ENCODE assay signal across 14 cellular contexts in the genomic region with DNA sequence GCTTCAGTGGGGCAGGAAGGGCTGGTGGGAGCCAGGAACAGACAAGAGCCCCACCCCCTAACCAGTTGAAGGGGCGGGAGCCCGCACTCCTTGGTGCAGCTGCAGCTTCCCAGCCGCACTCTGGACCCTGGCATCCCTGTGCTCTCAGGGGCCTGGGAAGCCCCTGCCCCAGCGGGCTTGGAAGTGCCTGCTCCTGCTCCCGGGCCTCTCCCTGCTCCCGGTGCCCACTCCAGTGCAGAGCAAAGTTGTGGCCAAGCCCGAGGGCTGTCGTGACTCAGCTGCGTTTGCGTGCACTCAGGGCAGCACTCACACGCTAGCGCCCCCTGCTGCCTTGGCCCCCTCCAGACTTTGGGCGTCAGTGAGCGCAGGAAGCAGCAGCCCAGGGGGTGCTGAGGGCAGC.
"Had no signal": no experiment of that assay in that cellular context is flagged by ENCODE, and none has a peak within 500 bp of the region (broad histone marks: within the 10 kb centered on the region; RNA-seq: fewer than 3 reads in every experiment).

No MANE protein-coding gene starts in this region.

- DNase-seq: activated CD4-positive, alpha-beta T cell treated with anti-CD3 and anti-CD28 coated beads, Interleukin-2, amount 50 U/mL, for 48 hours; activated naive CD4-positive, alpha-beta T cell treated with anti-CD3 and anti-CD28 coated beads, Interleukin-2, amount 50 U/mL, for 16 hours; activated T-cell treated with anti-CD3 and anti-CD28 coated beads, Interleukin-2, amount 50 U/mL, for 24 hours; erythroblast; heart right ventricle; stimulated activated naive CD8-positive, alpha-beta T cell treated with anti-CD3 and anti-CD28 coated beads, Interleukin-15, amount 100 ng/mL, for 72 hours had no signal

- H3K4me3 Mint-ChIP-seq: activated T-cell treated with anti-CD3 and anti-CD28 coated beads, Interleukin-2, amount 50 U/mL, for 24 hours; neural crest cell; stimulated activated naive CD8-positive, alpha-beta T cell treated with anti-CD3 and anti-CD28 coated beads, Interleukin-15, amount 100 ng/mL, for 72 hours had no signal

- H3K9me3 ChIP-seq: gastroesophageal sphincter, pancreas had no signal

- H3K27me3 Mint-ChIP-seq: activated T-cell treated with anti-CD3 and anti-CD28 coated beads, Interleukin-2, amount 50 U/mL, for 24 hours; stimulated activated naive CD8-positive, alpha-beta T cell treated with anti-CD3 and anti-CD28 coated beads, Interleukin-15, amount 100 ng/mL, for 72 hours had no signal

- H3K4me1 Mint-ChIP-seq: stimulated activated naive CD8-positive, alpha-beta T cell treated with anti-CD3 and anti-CD28 coated beads, Interleukin-15, amount 100 ng/mL, for 72 hours had no signal

- H3K27me3 ChIP-seq: cardiac muscle cell, gastroesophageal sphincter, heart right ventricle, pancreas had no signal

- H3K4me3 ChIP-seq: cardiac muscle cell, gastroesophageal sphincter, heart right ventricle, pancreas had no signal

- ATAC-seq: gastroesophageal sphincter; heart right ventricle; left lobe of liver; pancreas; sciatic nerve; stimulated activated naive CD8-positive, alpha-beta T cell treated with anti-CD3 and anti-CD28 coated beads, Interleukin-15, amount 100 ng/mL, for 72 hours had no signal

- H3K9me3 Mint-ChIP-seq: activated T-cell treated with anti-CD3 and anti-CD28 coated beads, Interleukin-2, amount 50 U/mL, for 24 hours had no signal

- H3K27ac ChIP-seq: cardiac muscle cell, gastroesophageal sphincter, heart right ventricle, pancreas, VCaP had no signal

- H3K36me3 ChIP-seq: cardiac muscle cell, gastroesophageal sphincter, heart right ventricle, pancreas had no signal

- H3K27ac Mint-ChIP-seq: activated T-cell treated with anti-CD3 and anti-CD28 coated beads, Interleukin-2, amount 50 U/mL, for 24 hours; stimulated activated naive CD8-positive, alpha-beta T cell treated with anti-CD3 and anti-CD28 coated beads, Interleukin-15, amount 100 ng/mL, for 72 hours had no signal

- FAIRE-seq: islet of Langerhans, pancreas had no signal
